18 cellular contexts compared by ENCODE assay signal in the genomic region with DNA sequence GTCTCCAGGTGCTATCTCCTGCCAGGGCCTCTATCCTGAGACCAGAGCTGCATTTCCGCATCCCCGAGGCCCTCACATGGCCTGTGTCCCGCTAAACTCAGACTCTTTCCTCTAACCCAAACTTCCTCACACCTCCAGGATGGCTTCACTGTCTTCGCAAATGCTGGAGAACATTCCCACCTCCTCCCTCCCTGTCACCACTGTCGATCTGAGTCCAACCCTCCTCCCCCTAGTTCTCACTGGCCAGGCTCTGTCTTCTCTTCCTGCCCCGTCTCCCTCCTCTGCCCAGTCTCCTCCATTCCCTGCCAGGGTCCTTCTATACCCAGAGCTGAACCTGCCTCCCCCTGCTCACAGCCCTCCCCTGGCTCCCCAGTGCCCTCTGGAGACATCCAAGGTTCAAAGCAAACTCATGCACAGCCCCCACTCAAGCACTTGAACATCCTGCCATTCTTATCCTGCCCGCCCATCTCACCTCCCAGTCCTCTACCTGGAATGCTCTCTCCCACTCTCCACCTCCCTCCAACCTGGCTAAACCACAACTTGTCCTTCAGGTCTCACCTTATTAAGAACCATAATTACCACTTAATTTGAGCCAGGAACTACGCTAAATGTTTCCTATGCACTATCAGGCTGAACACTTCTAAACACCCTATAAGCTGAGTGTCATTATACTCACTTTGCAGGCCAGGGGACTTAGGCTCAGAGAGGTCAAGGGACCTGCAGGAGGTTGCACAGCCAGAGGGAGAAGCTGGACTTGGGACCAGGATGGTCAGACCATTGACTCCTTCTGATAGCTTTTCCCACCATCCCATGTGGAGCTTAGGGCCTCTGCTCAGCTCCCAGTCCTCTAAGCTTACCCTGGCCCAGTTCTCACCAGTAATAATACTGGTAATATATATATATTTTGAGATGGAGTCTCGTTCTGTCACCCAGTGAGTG. TPM values are rescaled to one million over a fixed set of nuclear protein-coding genes. Genes with fewer than 3 reads are reported as not detected.
DNase-seq lines count a peak whose midpoint lies in the region; TF ChIP-seq lines count a peak whose summit lies in the region.
"Had no signal": no experiment of that assay in that cellular context is flagged by ENCODE, and none has a peak within 500 bp of the region (broad histone marks: within the 10 kb centered on the region; RNA-seq: fewer than 3 reads in every experiment).

No MANE protein-coding gene starts in this region.

- WGBS in esophagus, 2 donors, result 48 to 54% methylated on average over 9 of the region's 9 CpGs

- peaks cover 29% of the 10 kb centered on the region for H3K36me3 Mint-ChIP-seq in activated CD4-positive, alpha-beta T cell treated with anti-CD3 and anti-CD28 coated beads, Interleukin-2, amount 10 ng/mL, durations not matched to agents 24 days and 14 days (ENCODE audit: low read depth)

- H3K79me2 ChIP-seq in osteoblast (ENCODE audit: insufficient read depth, low read length), result no peaks in the 10 kb centered on the region

- H3K4me3 Mint-ChIP-seq in activated CD4-positive, alpha-beta T cell treated with anti-CD3 and anti-CD28 coated beads, Interleukin-2, amount 10 ng/mL, durations not matched to agents 24 days and 14 days, result no peak overlapping the region

- no peak overlapping the region for H3K4me2 ChIP-seq in osteoblast (ENCODE audit: insufficient read depth, low read length)
- H3K4me2 ChIP-seq: SK-N-SH had no signal

- POLR2A ChIA-PET in RWPE1 (lab: Yijun Ruan, JAX; ENCODE audit: low non-redundant PET), result no interaction called here

- intact Hi-C loops in activated CD4-positive, alpha-beta T cell treated with anti-CD3 and anti-CD28 coated beads, Interleukin-2, amount 10 ng/mL, durations not matched to agents 24 days and 14 days (cut with micrococcal nuclease), result no loop called here

- H3K27ac ChIP-seq in RWPE1 (peak overlapping the region; percentile 56), esophagus (ENCODE audit: low read depth in 2 of 2, low read length in 1 of 2) (peak overlapping the region; percentile 50 to 88), osteoblast (ENCODE audit: low read depth, low read length) (no peak overlapping the region)
- H3K27ac ChIP-seq: heart right ventricle, right atrium auricular region, thoracic aorta had no signal

- H3K9me3 ChIP-seq in esophagus (ENCODE audit: control insufficient read depth in 2 of 2, insufficient read depth in 1 of 2, low read depth in 1 of 2, low read length in 1 of 2), result no peaks in the 10 kb centered on the region
- no peaks in the 10 kb centered on the region for H3K9me3 ChIP-seq in osteoblast (ENCODE audit: low read depth, low read length)
- H3K9me3 ChIP-seq: heart right ventricle, right atrium auricular region, SK-N-SH, thoracic aorta had no signal

- no peaks in the 10 kb centered on the region for H4K20me1 ChIP-seq in osteoblast (ENCODE audit: insufficient read depth, low read length)

- H3K27me3 Mint-ChIP-seq in activated CD4-positive, alpha-beta T cell treated with anti-CD3 and anti-CD28 coated beads, Interleukin-2, amount 10 ng/mL, durations not matched to agents 24 days and 14 days, result peaks cover 6% of the 10 kb centered on the region

- H2AFZ ChIP-seq in osteoblast (ENCODE audit: low read length), result no peak overlapping the region

- TF ChIP-seq CTCF in RWPE1 (conservative IDR thresholded peaks at IDR 0.05; ENCODE audit: low read depth) (no peak), osteoblast (IDR thresholded peaks at IDR 0.05; ENCODE audit: extremely low read depth, low read depth, low read length) (no peak)

- H3K4me3 ChIP-seq in esophagus (ENCODE audit: low read depth in 1 of 2, low read length in 2 of 2) (no peak overlapping the region), osteoblast (ENCODE audit: insufficient read depth, low read length) (no peak overlapping the region)
- H3K4me3 ChIP-seq: heart right ventricle, right atrium auricular region, thoracic aorta had no signal

- H3K27me3 ChIP-seq in esophagus (ENCODE audit: control insufficient read depth in 1 of 2, insufficient read depth in 2 of 2, low read length in 2 of 2) (no peaks in the 10 kb centered on the region), osteoblast (ENCODE audit: insufficient read depth, low read length) (no peaks in the 10 kb centered on the region)
- H3K27me3 ChIP-seq: heart right ventricle, right atrium auricular region had no signal

- peak overlapping the region; percentile 13 for H3K27ac Mint-ChIP-seq in activated CD4-positive, alpha-beta T cell treated with anti-CD3 and anti-CD28 coated beads, Interleukin-2, amount 10 ng/mL, durations not matched to agents 24 days and 14 days

- DNase-seq in activated CD4-positive, alpha-beta T cell treated with anti-CD3 and anti-CD28 coated beads, Interleukin-2, amount 10 ng/mL, durations not matched to agents 24 days and 14 days, result no peak
- DNase-seq in activated CD4-positive, alpha-beta T cell treated with anti-CD3 and anti-CD28 coated beads, Interleukin-2, amount 50 U/mL, for 4 hours, result no peak
- DNase-seq in RWPE1 (ENCODE audit: low spot score) (no peak), osteoblast (ENCODE audit: insufficient read length, low spot score, missing footprints) (peak; percentile 75), NCI-H2227 treated with DMSO at 0.1 percent for 48 hours (lab: John Stamatoyannopoulos, UW) (no peak), COLO668 (lab: John Stamatoyannopoulos, UW; ENCODE audit: unreplicated experiment) (no peak)
- no peak for DNase-seq in activated CD8-positive, alpha-beta memory T cell treated with anti-CD3 and anti-CD28 coated beads for 24 hours
- DNase-seq: caudate nucleus, heart right ventricle, NCI-H2029, NCI-H526, SK-N-SH had no signal

- no peaks in the 10 kb centered on the region for H3K9me3 Mint-ChIP-seq in activated CD4-positive, alpha-beta T cell treated with anti-CD3 and anti-CD28 coated beads, Interleukin-2, amount 10 ng/mL, durations not matched to agents 24 days and 14 days

- peaks cover 20% of the 10 kb centered on the region for H3K4me1 Mint-ChIP-seq in activated CD4-positive, alpha-beta T cell treated with anti-CD3 and anti-CD28 coated beads, Interleukin-2, amount 10 ng/mL, durations not matched to agents 24 days and 14 days

- H3K4me1 ChIP-seq in esophagus (ENCODE audit: control insufficient read depth in 2 of 2, insufficient read depth in 2 of 2, low read length in 1 of 2) (peaks cover 6 to 11% of the 10 kb centered on the region in 2 donors), osteoblast (ENCODE audit: insufficient read depth, low read length) (peaks cover 9% of the 10 kb centered on the region)

- peaks cover 0 to 11% of the 10 kb centered on the region in 2 donors for H3K36me3 ChIP-seq in esophagus (ENCODE audit: control insufficient read depth in 2 of 2, insufficient read depth in 2 of 2, low read length in 1 of 2)
- peaks cover 15% of the 10 kb centered on the region for H3K36me3 ChIP-seq in osteoblast (ENCODE audit: insufficient read depth, low read length)

- CTCF ChIA-PET in RWPE1 (lab: Yijun Ruan, JAX), result interaction anchor here (0.6 kb wide), 1 partner anchor 42 kb away, joined by 3 read pairs; no protein-coding TSS in a partner anchor

RNA-seq across cellular contexts. Expression of a gene that starts 1.0 kb away (rescaled TPM):
- total RNA-seq in activated CD4-positive, alpha-beta T cell treated with anti-CD3 and anti-CD28 coated beads, Interleukin-2, amount 10 ng/mL, durations not matched to agents 24 days and 14 days, result 7.1 and 7.2 TPM in 2 replicates
- 100 to 1,000 TPM; 122 to 227 TPM for polyA plus RNA-seq in esophagus
- total RNA-seq in osteoblast, result 0.72 and 0.88 TPM in 2 replicates

RNA-seq across cellular contexts. Expression of a gene that starts 23.3 kb away (rescaled TPM):
- 194 and 199 TPM in 2 replicates for total RNA-seq in activated CD4-positive, alpha-beta T cell treated with anti-CD3 and anti-CD28 coated beads, Interleukin-2, amount 10 ng/mL, durations not matched to agents 24 days and 14 days
- 100 to 1,000 TPM; 127 to 181 TPM for polyA plus RNA-seq in esophagus
- total RNA-seq in osteoblast, result 68.4 and 84.3 TPM in 2 replicates

RNA-seq across cellular contexts. Expression of a gene that starts 25.9 kb away (rescaled TPM):
- 18.7 and 19.6 TPM in 2 replicates for total RNA-seq in activated CD4-positive, alpha-beta T cell treated with anti-CD3 and anti-CD28 coated beads, Interleukin-2, amount 10 ng/mL, durations not matched to agents 24 days and 14 days
- under 1 TPM; 0.37 to 0.39 TPM for polyA plus RNA-seq in esophagus
- not detected in 2 replicates for total RNA-seq in osteoblast
- total RNA-seq: kidney epithelial cell, right atrium auricular region, thoracic aorta had no signal
- polyA plus RNA-seq: endothelial cell of umbilical vein had no signal

RNA-seq across cellular contexts. Expression of a gene that starts 29.6 kb away (rescaled TPM):
- 363 and 379 TPM in 2 replicates for total RNA-seq in activated CD4-positive, alpha-beta T cell treated with anti-CD3 and anti-CD28 coated beads, Interleukin-2, amount 10 ng/mL, durations not matched to agents 24 days and 14 days
- 1 to 10 TPM; 1.0 to 3.2 TPM for polyA plus RNA-seq in esophagus
- not detected in 2 replicates for total RNA-seq in osteoblast
- total RNA-seq: endothelial cell of umbilical vein, kidney epithelial cell, PC-3 had no signal
- polyA plus RNA-seq: endothelial cell of umbilical vein, SK-N-SH had no signal

RNA-seq across cellular contexts. Expression of a gene that starts 31.5 kb away (rescaled TPM):
- 1.2 and 1.8 TPM in 2 replicates for total RNA-seq in activated CD4-positive, alpha-beta T cell treated with anti-CD3 and anti-CD28 coated beads, Interleukin-2, amount 10 ng/mL, durations not matched to agents 24 days and 14 days
- under 1 TPM; 0.15 to 0.22 TPM for polyA plus RNA-seq in esophagus
- not detected in 2 replicates for total RNA-seq in osteoblast
- total RNA-seq: endothelial cell of umbilical vein, PC-3 had no signal
- polyA plus RNA-seq: endothelial cell of umbilical vein had no signal

Comparison
In these comparisons a context has a peak if more than half of its experiments do, and no peak if none do; other contexts are left out.
1. RNA of a gene that starts 25.9 kb away (total RNA-seq): 18.7 to 19.6 TPM in activated CD4-positive, alpha-beta T cell treated with anti-CD3 and anti-CD28 coated beads, Interleukin-2, amount 10 ng/mL, durations not matched to agents 24 days and 14 days; not detected in osteoblast; every median in the first group is over 10 times any median in the second.